Comparison of ENCODE assay signal across 12 cellular contexts in the genomic region with DNA sequence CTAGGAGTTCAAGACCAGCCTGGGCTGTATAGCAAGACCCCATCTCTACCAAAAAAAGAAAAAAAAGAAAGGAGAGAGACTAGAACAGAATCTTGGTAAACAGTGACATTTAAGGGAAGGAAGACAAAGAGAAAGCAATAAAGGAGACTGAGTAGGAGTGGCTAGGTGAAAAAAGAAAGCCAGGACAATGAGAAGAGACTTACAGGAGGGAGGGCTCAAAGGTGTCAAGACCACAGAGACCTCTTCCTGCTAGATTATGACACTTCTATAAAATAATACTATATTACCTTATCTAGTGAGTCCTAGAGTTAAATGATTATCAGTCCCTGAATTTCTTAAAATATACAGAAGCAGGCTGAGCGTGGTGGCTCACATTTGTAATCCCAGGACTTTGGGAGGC.
"Had no signal": no experiment of that assay in that cellular context is flagged by ENCODE, and none has a peak within 500 bp of the region (broad histone marks: within the 10 kb centered on the region; RNA-seq: fewer than 3 reads in every experiment).

No MANE protein-coding gene starts in this region.

- H3K4me3 Mint-ChIP-seq: activated CD4-positive, alpha-beta T cell treated with anti-CD3 and anti-CD28 coated beads for 36 hours; neural crest cell had no signal

- H3K9me3 Mint-ChIP-seq: neural crest cell had no signal

- H3K27ac Mint-ChIP-seq: activated CD4-positive, alpha-beta T cell treated with anti-CD3 and anti-CD28 coated beads for 36 hours had no signal

- H3K4me3 ChIP-seq: esophagus squamous epithelium, ovary, sigmoid colon, SJCRH30, stomach, thoracic aorta had no signal

- ATAC-seq: activated CD4-positive, alpha-beta T cell treated with anti-CD3 and anti-CD28 coated beads for 36 hours had no signal

- DNase-seq: activated CD4-positive, alpha-beta T cell treated with anti-CD3 and anti-CD28 coated beads for 36 hours; esophagus squamous epithelium; foreskin fibroblast; mammary epithelial cell; ovary; sigmoid colon; SJCRH30; stimulated activated CD4-positive, alpha-beta T cell treated with anti-CD3 and anti-CD28 coated beads, Interleukin-2, amount 100 ng/mL, for 48 hours; stomach; T1000 had no signal

- H3K36me3 ChIP-seq: ovary had no signal

- H3K9me3 ChIP-seq: esophagus squamous epithelium, ovary, sigmoid colon, SJCRH30, stomach, thoracic aorta had no signal

- H3K4me1 Mint-ChIP-seq: activated CD4-positive, alpha-beta T cell treated with anti-CD3 and anti-CD28 coated beads for 36 hours; neural crest cell had no signal

- H3K27me3 Mint-ChIP-seq: activated CD4-positive, alpha-beta T cell treated with anti-CD3 and anti-CD28 coated beads for 36 hours had no signal

- H3K27ac ChIP-seq: esophagus squamous epithelium, ovary, sigmoid colon, SJCRH30, stomach, thoracic aorta had no signal

- H3K4me1 ChIP-seq: esophagus squamous epithelium, sigmoid colon, SJCRH30, stomach had no signal

- H3K27me3 ChIP-seq: esophagus squamous epithelium, ovary, sigmoid colon, SJCRH30, stomach had no signal
